6 cellular contexts compared by ENCODE assay signal in genomic region chr12:120466560-120467315, GRCh38. TPM values are rescaled to one million over a fixed set of nuclear protein-coding genes. Genes with fewer than 3 reads are reported as not detected.
DNase-seq lines count a peak whose midpoint lies in the region; ATAC-seq and TF ChIP-seq lines count a peak whose summit lies in the region.

No MANE protein-coding gene starts in this region.

- DNase-seq in AG10803 (ENCODE audit: low read depth) (peak; percentile 44), LHCN-M2 (ENCODE audit: low read depth) (peak; percentile 42), iris pigment epithelial cell (ENCODE audit: low read depth) (peak; percentile 42), kidney glomerular epithelial cell (lab: John Stamatoyannopoulos, UW) (no peak)
- DNase-seq in activated CD4-positive, alpha-beta memory T cell treated with anti-CD3 and anti-CD28 coated beads, Interleukin-2, amount 10 ng/mL, durations not matched to agents 7 days and 5 days, result peak; percentile 58

- POLR2A ChIA-PET in activated CD4-positive, alpha-beta memory T cell treated with anti-CD3 and anti-CD28 coated beads, Interleukin-2, amount 10 ng/mL, durations not matched to agents 7 days and 5 days (lab: Charles Lee), result interaction anchor here (0.9 to 4.6 kb wide), 6 partner anchors 10 to 438 kb away, joined by 3 to 27 read pairs (median 7); partner anchors contain the start of genes DYNLL1, POP5 and SPPL3

- CTCF ChIA-PET in activated CD4-positive, alpha-beta memory T cell treated with anti-CD3 and anti-CD28 coated beads, Interleukin-2, amount 10 ng/mL, durations not matched to agents 7 days and 5 days (lab: Charles Lee), result interaction anchor here (0.6 to 3.6 kb wide), 14 partner anchors 8 to 626 kb away, joined by 3 to 21 read pairs (median 4); partner anchors contain the start of genes POP5 and SIRT4

- no peak overlapping the region for H3K27ac Mint-ChIP-seq in activated CD4-positive, alpha-beta memory T cell treated with anti-CD3 and anti-CD28 coated beads, Interleukin-2, amount 10 ng/mL, durations not matched to agents 7 days and 5 days

- H3K9me3 Mint-ChIP-seq in activated CD4-positive, alpha-beta memory T cell treated with anti-CD3 and anti-CD28 coated beads, Interleukin-2, amount 10 ng/mL, durations not matched to agents 7 days and 5 days, result no peaks in the 10 kb centered on the region

- H3K27me3 Mint-ChIP-seq in activated CD4-positive, alpha-beta memory T cell treated with anti-CD3 and anti-CD28 coated beads, Interleukin-2, amount 10 ng/mL, durations not matched to agents 7 days and 5 days, result no peaks in the 10 kb centered on the region

- H3K4me3 ChIP-seq in AG10803 (ENCODE audit: low read length), result no peak overlapping the region

- peaks cover 40% of the 10 kb centered on the region for H3K4me1 Mint-ChIP-seq in activated CD4-positive, alpha-beta memory T cell treated with anti-CD3 and anti-CD28 coated beads, Interleukin-2, amount 10 ng/mL, durations not matched to agents 7 days and 5 days

- TF ChIP-seq CTCF in AG10803 (conservative IDR thresholded peaks at IDR 0.05; ENCODE audit: low read length), result peak; percentile 68

- ATAC-seq in HG02938 (IDR thresholded peaks at IDR 0.05; ENCODE audit: unreplicated experiment), result no peak

- H3K36me3 Mint-ChIP-seq in activated CD4-positive, alpha-beta memory T cell treated with anti-CD3 and anti-CD28 coated beads, Interleukin-2, amount 10 ng/mL, durations not matched to agents 7 days and 5 days (ENCODE audit: low read depth), result peaks cover 55% of the 10 kb centered on the region

- peak overlapping the region; percentile 15 for H3K4me3 Mint-ChIP-seq in activated CD4-positive, alpha-beta memory T cell treated with anti-CD3 and anti-CD28 coated beads, Interleukin-2, amount 10 ng/mL, durations not matched to agents 7 days and 5 days

RNA-seq across cellular contexts. Expression of gene SRSF9, which starts 2.8 kb away (rescaled TPM):
- 170 and 172 TPM in 2 replicates for total RNA-seq in LHCN-M2 (2014; rRNA removed)
- polyA plus RNA-seq in LHCN-M2 (2012), result 221 TPM
- 100 to 1,000 TPM; 175 to 180 TPM for total RNA-seq in activated CD4-positive, alpha-beta memory T cell treated with anti-CD3 and anti-CD28 coated beads, Interleukin-2, amount 10 ng/mL, durations not matched to agents 7 days and 5 days

RNA-seq across cellular contexts. Expression of gene GATC, which starts 20.5 kb away (rescaled TPM):
- total RNA-seq in LHCN-M2 (2014; rRNA removed), result 24.3 TPM in 2 replicates
- 10.6 TPM for polyA plus RNA-seq in LHCN-M2 (2012)
- 10 to 100 TPM; 28.6 to 29.5 TPM for total RNA-seq in activated CD4-positive, alpha-beta memory T cell treated with anti-CD3 and anti-CD28 coated beads, Interleukin-2, amount 10 ng/mL, durations not matched to agents 7 days and 5 days

RNA-seq across cellular contexts. Expression of gene TRIAP1, which starts 20.6 kb away (rescaled TPM):
- 52.1 and 59.5 TPM in 2 replicates for total RNA-seq in LHCN-M2 (2014; rRNA removed)
- 49.8 TPM for polyA plus RNA-seq in LHCN-M2 (2012)
- total RNA-seq in activated CD4-positive, alpha-beta memory T cell treated with anti-CD3 and anti-CD28 coated beads, Interleukin-2, amount 10 ng/mL, durations not matched to agents 7 days and 5 days, result 10 to 100 TPM; 20.6 to 21.6 TPM

RNA-seq across cellular contexts. Expression of gene COX6A1, which starts 28.8 kb away (rescaled TPM):
- total RNA-seq in LHCN-M2 (2014; rRNA removed), result 378 and 392 TPM in 2 replicates
- polyA plus RNA-seq in LHCN-M2 (2012), result 695 TPM
- total RNA-seq in activated CD4-positive, alpha-beta memory T cell treated with anti-CD3 and anti-CD28 coated beads, Interleukin-2, amount 10 ng/mL, durations not matched to agents 7 days and 5 days, result 100 to 1,000 TPM; 318 to 323 TPM

RNA-seq across cellular contexts. Expression of gene DYNLL1, which starts 29.2 kb away (rescaled TPM):
- total RNA-seq in LHCN-M2 (2014; rRNA removed), result 308 and 404 TPM in 2 replicates
- 1,028 TPM for polyA plus RNA-seq in LHCN-M2 (2012)
- 100 to 1,000 TPM; 209 to 216 TPM for total RNA-seq in activated CD4-positive, alpha-beta memory T cell treated with anti-CD3 and anti-CD28 coated beads, Interleukin-2, amount 10 ng/mL, durations not matched to agents 7 days and 5 days
